In the genomic region with DNA sequence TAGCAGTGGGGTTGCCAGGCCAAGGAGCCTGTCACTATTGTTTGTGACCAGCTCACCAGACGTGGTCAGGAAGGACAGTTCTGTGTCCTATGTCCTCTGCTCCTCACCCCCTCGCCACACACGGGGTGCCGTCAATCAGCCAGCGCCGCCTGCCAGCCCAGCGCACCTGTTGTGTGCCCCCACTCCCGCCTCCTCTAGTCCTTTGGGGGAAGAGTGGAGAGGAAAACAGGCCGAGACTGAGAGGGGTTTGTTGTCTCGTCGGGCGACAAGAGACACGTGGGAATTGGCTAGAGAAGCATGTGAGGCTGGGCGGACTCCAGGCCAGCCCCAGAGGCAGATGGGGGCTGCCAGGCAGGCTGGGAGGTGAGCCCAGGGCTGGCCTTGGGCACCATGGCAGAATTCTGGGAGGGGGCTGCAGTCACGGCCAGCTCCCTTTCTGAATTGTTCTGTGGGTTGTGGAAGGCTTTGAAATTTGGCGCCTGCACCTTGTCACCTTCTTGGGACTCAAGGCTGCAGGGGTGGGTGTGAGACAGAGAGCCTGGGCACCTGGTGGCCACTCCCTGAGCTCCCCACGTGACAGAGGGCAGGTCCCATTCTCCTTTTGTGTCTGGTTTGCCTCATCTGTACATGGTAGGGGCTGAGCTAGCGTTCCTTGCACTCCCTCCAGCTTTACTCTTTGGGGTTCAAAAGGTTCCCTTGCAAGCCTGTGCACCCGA, we compare ENCODE assay signal across 14 cellular contexts. TPM values are rescaled to one million over a fixed set of nuclear protein-coding genes. Genes with fewer than 3 reads are reported as not detected.
DNase-seq lines count a peak whose midpoint lies in the region; ATAC-seq and TF ChIP-seq lines count a peak whose summit lies in the region.
"Had no signal": no experiment of that assay in that cellular context is flagged by ENCODE, and none has a peak within 500 bp of the region (broad histone marks: within the 10 kb centered on the region; RNA-seq: fewer than 3 reads in every experiment).

No MANE protein-coding gene starts in this region.

- H3K79me2 ChIP-seq in Loucy (ENCODE audit: insufficient read depth, low read length), result peaks cover 18% of the 10 kb centered on the region

- H3K27ac ChIP-seq in BLaER1, result peak overlapping the region; percentile 88

- H3K4me3 ChIP-seq in BLaER1 (peak overlapping the region; percentile 45; the same call in 1 of the 2 replicates), Loucy (ENCODE audit: low read length, poor library complexity, severe bottlenecking) (no peak overlapping the region)
- H3K4me3 ChIP-seq: adrenal gland had no signal

- H2AFZ ChIP-seq in Loucy (ENCODE audit: low read length), result 0 out of 2 replicates have a peak overlapping the region, but pooled peaks have one; percentile 35

- peak; percentile 21 for DNase-seq in left ventricle myocardium superior
- peak; percentile 33 for DNase-seq in pons (ENCODE audit: low spot score)
- no peak for DNase-seq in NCI-H446 (lab: John Stamatoyannopoulos, UW)
- DNase-seq in DMS79 (lab: John Stamatoyannopoulos, UW), result no peak
- no peak for DNase-seq in hepatic stellate cell (ENCODE audit: low spot score)
- DNase-seq in HPDE6-E6E7 (ENCODE audit: extremely low spot score), result no peak
- DNase-seq: activated CD4-positive, alpha-beta memory T cell treated with anti-CD3 and anti-CD28 coated beads for 36 hours; activated T-cell treated with anti-CD3 and anti-CD28 coated beads, Interleukin-2, amount 50 U/mL, for 48 hours; DMS79 treated with DMSO at 0.1 percent for 48 hours; effector memory CD8-positive, alpha-beta T cell; NCI-H187 treated with DMSO at 0.1 percent for 48 hours had no signal

- ATAC-seq in left ventricle myocardium superior, result no peak
- ATAC-seq: effector memory CD8-positive, alpha-beta T cell had no signal

- no peak for TF ChIP-seq CTCF in Loucy (conservative IDR thresholded peaks at IDR 0.05; ENCODE audit: low read length)

- no peaks in the 10 kb centered on the region for H3K9me2 ChIP-seq in Loucy (replicated peaks; ENCODE audit: low read depth, low read length)

- H3K9me3 ChIP-seq in BLaER1 (peaks cover 30% of the 10 kb centered on the region), Loucy (ENCODE audit: insufficient read depth, low read depth, low read length) (no peaks in the 10 kb centered on the region)
- H3K9me3 ChIP-seq: adrenal gland had no signal

- H3K36me3 ChIP-seq in BLaER1, result no peaks in the 10 kb centered on the region
- no peaks in the 10 kb centered on the region for H3K36me3 ChIP-seq in Loucy (ENCODE audit: insufficient read depth, low read length)
- H3K36me3 ChIP-seq: adrenal gland had no signal

- H3K27me3 ChIP-seq in BLaER1 (no peaks in the 10 kb centered on the region), Loucy (ENCODE audit: insufficient read depth, low read length, poor library complexity, severe bottlenecking) (no peaks in the 10 kb centered on the region)
- H3K27me3 ChIP-seq: adrenal gland had no signal

- H3K9ac ChIP-seq in BLaER1 (peak overlapping the region; percentile 67), Loucy (ENCODE audit: low read depth, low read length, poor library complexity, severe bottlenecking) (peak overlapping the region; percentile 44)

- H3K4me1 ChIP-seq in BLaER1, result peaks cover 63% of the 10 kb centered on the region
- H3K4me1 ChIP-seq in Loucy (ENCODE audit: insufficient read depth, low read length, poor library complexity, severe bottlenecking), result peaks cover 38% of the 10 kb centered on the region

- H4K20me1 ChIP-seq in BLaER1 (peaks cover 18% of the 10 kb centered on the region), Loucy (ENCODE audit: insufficient read depth, low read length, poor library complexity, severe bottlenecking) (peaks cover 17% of the 10 kb centered on the region)

- H3F3A ChIP-seq in Loucy (ENCODE audit: low read depth), result no peaks in the 10 kb centered on the region

- intact Hi-C loops in left ventricle myocardium superior (cut with micrococcal nuclease), result no loop called here

- H3K4me2 ChIP-seq in BLaER1 (peak overlapping the region; percentile 94), Loucy (ENCODE audit: low read depth, low read length, poor library complexity, severe bottlenecking) (peak overlapping the region; percentile 36)

RNA-seq across cellular contexts. Expression of gene KCNQ1OT1, which starts 3.1 kb away (rescaled TPM):
- 0.35 TPM for total RNA-seq in left ventricle myocardium superior

Comparison
In these comparisons a context has a peak if more than half of its experiments do, and no peak if none do; other contexts are left out.
1. DNase-seq: peak in left ventricle myocardium superior (single experiment) and pons (single experiment); none in NCI-H446 (0 of 2), DMS79 (single experiment), hepatic stellate cell (single experiment) and HPDE6-E6E7 (single experiment).